26 cellular contexts compared by ENCODE assay signal in genomic region chr16:9075299-9076071, GRCh38. TPM values are rescaled to one million over a fixed set of nuclear protein-coding genes. Genes with fewer than 3 reads are reported as not detected.
DNase-seq lines count a peak whose midpoint lies in the region; ATAC-seq, FAIRE-seq and TF ChIP-seq lines count a peak whose summit lies in the region.
"Had no signal": no experiment of that assay in that cellular context is flagged by ENCODE, and none has a peak within 500 bp of the region (broad histone marks: within the 10 kb centered on the region; RNA-seq: fewer than 3 reads in every experiment).

No MANE protein-coding gene starts in this region.

- H2BK120ac ChIP-seq in mesenchymal stem cell (ENCODE audit: low read depth, low read length) = peak overlapping the region; percentile 86

- no peak overlapping the region for H3K9ac ChIP-seq in mesenchymal stem cell (ENCODE audit: low read length)

- H3K14ac ChIP-seq in mesenchymal stem cell (ENCODE audit: low read length in 2 of 2) = peak overlapping the region in 1 of 2 experiments; percentile 53

- H3K36me3 ChIP-seq in Panc1 (ENCODE audit: control insufficient read depth, insufficient read depth, low read length) (no peaks in the 10 kb centered on the region), mesenchymal stem cell (ENCODE audit: control insufficient read depth in 1 of 2, insufficient read depth in 2 of 2, low read depth in 1 of 2, low read length in 2 of 2) (no peaks in the 10 kb centered on the region), heart left ventricle (no peaks in the 10 kb centered on the region)
- H3K36me3 ChIP-seq: heart right ventricle, spleen, thoracic aorta had no signal

- peaks cover 35% of the 10 kb centered on the region for H3K4me1 ChIP-seq in A549
- H3K4me1 ChIP-seq in Panc1 (ENCODE audit: control insufficient read depth, insufficient read depth, low read length) = peaks cover 32% of the 10 kb centered on the region
- peaks cover 9% of the 10 kb centered on the region for H3K4me1 ChIP-seq in mesenchymal stem cell (ENCODE audit: control insufficient read depth, insufficient read depth, low read depth, low read length)
- H3K4me1 ChIP-seq in heart left ventricle = peaks cover 0 to 31% (median 0%) of the 10 kb centered on the region in 12 donors
- H3K4me1 ChIP-seq: body of pancreas had no signal

- H2BK15ac ChIP-seq in mesenchymal stem cell (ENCODE audit: low read depth, poor library complexity, severe bottlenecking) = no peak overlapping the region

- H4K8ac ChIP-seq in mesenchymal stem cell (ENCODE audit: low read length) = peak overlapping the region; percentile 49

- CTCF ChIA-PET in A549 (lab: Yijun Ruan, JAX) (interaction anchor here (1.0 to 2.9 kb wide), 4 partner anchors 9 to 67 kb away, joined by 3 to 10 read pairs (median 4); no protein-coding TSS in a partner anchor), Panc1 (lab: Charles Lee) (interaction anchor here (0.6 kb wide), 1 partner anchor 86 kb away, joined by 4 read pairs; no protein-coding TSS in a partner anchor)

- TF ChIP-seq CTCF in A549 (IDR thresholded peaks at IDR 0.05) = no peak
- TF ChIP-seq CTCF in Panc1 (IDR thresholded peaks at IDR 0.05) = no peak
- TF ChIP-seq CTCF in heart left ventricle (IDR thresholded peaks at IDR 0.05) = no peak

- H3K27ac ChIP-seq in A549 (peak overlapping the region; percentile 57 to 83; a peak in 5 of 6 replicates), Panc1 (ENCODE audit: low read length) (peak overlapping the region; percentile 13), mesenchymal stem cell (ENCODE audit: low read length, poor library complexity, severe bottlenecking) (peak overlapping the region; percentile 93), heart left ventricle (no peak overlapping the region)
- H3K27ac ChIP-seq: body of pancreas, HL-60, thoracic aorta had no signal

- no peak overlapping the region for H3K4me3 ChIP-seq in A549
- no peak overlapping the region for H3K4me3 ChIP-seq in Panc1 (ENCODE audit: low read depth in 2 of 2, low read length in 2 of 2)
- H3K4me3 ChIP-seq in mesenchymal stem cell (ENCODE audit: insufficient read depth in 1 of 2, low read depth in 1 of 2, low read length in 2 of 2) = no peak overlapping the region
- H3K4me3 ChIP-seq in heart left ventricle = no peak overlapping the region
- H3K4me3 ChIP-seq: body of pancreas, heart right ventricle, spleen, thoracic aorta had no signal

- H3K27me3 ChIP-seq in Panc1 (ENCODE audit: control insufficient read depth, insufficient read depth, low read length) (no peaks in the 10 kb centered on the region), mesenchymal stem cell (ENCODE audit: control insufficient read depth in 1 of 2, insufficient read depth in 1 of 2, low read length in 2 of 2) (no peaks in the 10 kb centered on the region), heart left ventricle (no peaks in the 10 kb centered on the region)
- H3K27me3 ChIP-seq: body of pancreas, heart right ventricle, spleen had no signal

- FAIRE-seq in A549 (lab: Jason Lieb, UNC) = no peak
- FAIRE-seq: H1 had no signal

- intact Hi-C loops in Panc1 (cut with micrococcal nuclease; ENCODE audit: unreplicated experiment) (no loop called here), heart left ventricle (cut with DNase I) (no loop called here)

- no peak for TF ChIP-seq EP300 in A549 (IDR thresholded peaks at IDR 0.05)

- H2AK5ac ChIP-seq in mesenchymal stem cell (ENCODE audit: low read length, severe bottlenecking) = peak overlapping the region; percentile 91

- TF ChIP-seq POLR2A in A549 (IDR thresholded peaks at IDR 0.05; ENCODE audit: low read length) (no peak), heart left ventricle (IDR thresholded peaks at IDR 0.05) (no peak)

- 0 out of 3 replicates have a peak overlapping the region, but pooled peaks have one; percentile 2 for H3K4me2 ChIP-seq in A549
- H3K4me2 ChIP-seq in mesenchymal stem cell (ENCODE audit: low read length, poor library complexity, severe bottlenecking) = no peak overlapping the region

- no peaks in the 10 kb centered on the region for H3K79me1 ChIP-seq in mesenchymal stem cell (replicated peaks; ENCODE audit: low read length, poor library complexity, severe bottlenecking)

- H2BK12ac ChIP-seq in mesenchymal stem cell (ENCODE audit: low read length in 2 of 2) = peak overlapping the region; percentile 70 to 96

- WGBS in A549 (ENCODE audit: missing lambda C conversion rate) = 70% methylated on average over 5 of the region's 5 CpGs
- 98% methylated on average over 4 of the region's 5 CpGs for WGBS in mesenchymal stem cell
- 87 to 91% (median 89%) methylated on average over 5 of the region's 5 CpGs for WGBS in heart left ventricle, 4 donors

- H3K23ac ChIP-seq in mesenchymal stem cell (ENCODE audit: low read length in 2 of 2) = no peak overlapping the region

- H2AFZ ChIP-seq in mesenchymal stem cell (ENCODE audit: low read depth, low read length) = no peak overlapping the region

- in situ Hi-C loops in Caki2 (cut with HindIII; ENCODE audit: low pct_unique_long_range_greater_than_20kb, low sequenced_read_pairs) = no loop called here
- in situ Hi-C loops in Panc1 (cut with HindIII; ENCODE audit: low pct_unique_long_range_greater_than_20kb, low sequenced_read_pairs) = no loop called here

- H3K4ac ChIP-seq in mesenchymal stem cell (ENCODE audit: low read depth in 1 of 2, low read length in 2 of 2) = peak overlapping the region; percentile 55 to 66

- POLR2A ChIA-PET in A549 (lab: Yijun Ruan, JAX) = interaction anchor here (0.9 to 3.6 kb wide), 2 partner anchors 16 to 109 kb away, joined by 3 to 30 read pairs; partner anchors contain the start of gene HAPSTR1
- POLR2A ChIA-PET in Panc1 (lab: Charles Lee) = no interaction called here

- no TSS peak for BruUV-seq in Panc1 (replicated peaks; lab: Mats Ljungman, UMichigan)

- H4K91ac ChIP-seq in mesenchymal stem cell (ENCODE audit: low read length) = peak overlapping the region; percentile 66

- peaks cover 20% of the 10 kb centered on the region; the same call in 2 of the 3 replicates for H3K9me3 ChIP-seq in A549
- peaks cover 5% of the 10 kb centered on the region; the same call in 1 of the 2 replicates for H3K9me3 ChIP-seq in Panc1 (ENCODE audit: control insufficient read depth, insufficient read depth, low read depth, low read length)
- no peaks in the 10 kb centered on the region for H3K9me3 ChIP-seq in mesenchymal stem cell (ENCODE audit: control insufficient read depth, low read length)
- peaks cover 0 to 11% (median 0%) of the 10 kb centered on the region in 12 donors for H3K9me3 ChIP-seq in heart left ventricle
- H3K9me3 ChIP-seq: body of pancreas, thoracic aorta had no signal

- peak overlapping the region; percentile 53 for H2BK5ac ChIP-seq in mesenchymal stem cell (ENCODE audit: low read depth, low read length, poor library complexity, severe bottlenecking)

- H3K18ac ChIP-seq in mesenchymal stem cell (ENCODE audit: low read depth in 1 of 2, low read length in 2 of 2) = peak overlapping the region; percentile 77 to 79

- ATAC-seq in A549 = peak in 1 of 2 experiments; percentile 12; a peak in 1 of 6 replicates
- ATAC-seq in Panc1 = peak; percentile 39
- no peak for ATAC-seq in heart left ventricle
- ATAC-seq in HG03280 (IDR thresholded peaks at IDR 0.05; ENCODE audit: unreplicated experiment) = no peak
- ATAC-seq in GM21447 (IDR thresholded peaks at IDR 0.05; ENCODE audit: unreplicated experiment) = no peak
- ATAC-seq: body of pancreas; heart right ventricle; stimulated activated effector memory CD8-positive, alpha-beta T cell treated with anti-CD3 and anti-CD28 coated beads, Interleukin-12 subunit alpha, Interleukin-12 subunit beta, amount 100 ng/mL, for 72 hours had no signal

- DNase-seq in A549 (ENCODE audit: low read depth in 1 of 2, low spot score in 1 of 2) (no peak), Caki2 (ENCODE audit: low read depth) (peak; percentile 65), Panc1 (ENCODE audit: low read depth, low spot score) (no peak), mesenchymal stem cell (no peak), heart left ventricle (no peak)
- DNase-seq: activated effector memory CD4-positive, alpha-beta T cell treated with anti-CD3 and anti-CD28 coated beads, Interleukin-2, amount 50 U/mL, for 16 hours; body of pancreas; CD8-positive, alpha-beta memory T cell; DMS79; effector CD8-positive, alpha-beta T cell; heart right ventricle; naive B cell; NCI-H1105 treated with DMSO at 0.1 percent for 48 hours; NCI-H2029 treated with DMSO at 0.1 percent for 48 hours; NCI-H2227 treated with DMSO at 0.1 percent for 48 hours; NCI-H748 treated with DMSO at 0.1 percent for 48 hours; nucleus accumbens; SHP77 treated with DMSO at 0.1 percent for 48 hours; spleen; stimulated activated CD4-positive, alpha-beta T cell treated with anti-CD3 and anti-CD28 coated beads, Interleukin-2, amount 100 ng/mL, for 48 hours had no signal

- TF ChIP-seq RAD21 in A549 (conservative IDR thresholded peaks at IDR 0.05 in 1 of 2, IDR thresholded peaks at IDR 0.05 in 1 of 2) = no peak

TF ChIP-seq in A549, 52 proteins besides CTCF, POLR2A, EP300 and RAD21:
- TF ChIP-seq MAZ (IDR thresholded peaks at IDR 0.05; ENCODE audit: borderline replicate concordance, low read depth, low read length) (no peak), ATOH8 (CRISPR knock-in tag; IDR thresholded peaks at IDR 0.05; ENCODE audit: low read depth) (no peak), KDM5A (IDR thresholded peaks at IDR 0.05) (no peak), MAX (IDR thresholded peaks at IDR 0.05) (no peak), NPAS2 (CRISPR knock-in tag; IDR thresholded peaks at IDR 0.05; ENCODE audit: borderline replicate concordance) (no peak)

RNA-seq across cellular contexts. Expression of gene HAPSTR1, which starts 16.0 kb away (rescaled TPM):
- polyA plus RNA-seq in A549 (2011; rRNA removed) (36.9 and 41.8 TPM in 2 replicates), A549 (2017; fragmentation: RNase III; extraction: RNeasy Plus Mini Kit Qiagen cat#74134 plus additional on column Dnase treatment) (22.4 to 24.4 TPM (median 22.9 TPM) in 3 replicates), heart left ventricle (10 to 100 TPM; 13.3 to 28.9 TPM)
- polyA plus RNA-seq in A549 (2012; cell fraction: cytosol; rRNA removed) = 6.9 and 8.8 TPM in 2 replicates
- 5.1 and 9.1 TPM in 2 replicates for polyA plus RNA-seq in A549 (2012; cell fraction: nucleus; rRNA removed)
- 42.9 and 44.1 TPM in 2 replicates for polyA minus RNA-seq in A549 (2011; rRNA and poly(A)+ RNA removed)
- total RNA-seq in Caki2 (2014; rRNA removed; shearing (Covaris generic); ENCODE audit: low replicate concordance) = 37.4 and 48.2 TPM in 2 replicates
- total RNA-seq in Panc1 (2021; ENCODE audit: unreplicated experiment) (49.9 TPM), heart left ventricle (10 to 100 TPM; 48.9 to 78.4 (median 62.5) TPM)
- polyA plus RNA-seq in Panc1 (2012; ENCODE audit: insufficient read length) = 15.7 TPM
- polyA plus RNA-seq in mesenchymal stem cell (2013, experiment 1 of 2) = 43.4 TPM
- 42.6 TPM for polyA plus RNA-seq in mesenchymal stem cell (2013, experiment 2 of 2)

Comparison
In these comparisons a context has a peak if more than half of its experiments do, and no peak if none do; other contexts are left out.
1. H3K27ac ChIP-seq: peak in A549 (2 of 2), Panc1 (single experiment) and mesenchymal stem cell (single experiment); none in heart left ventricle (0 of 12).